9 cellular contexts compared by ENCODE assay signal in genomic region chr22:41862530-41863266, GRCh38. TPM values are rescaled to one million over a fixed set of nuclear protein-coding genes. Genes with fewer than 3 reads are reported as not detected.
DNase-seq lines count a peak whose midpoint lies in the region; ATAC-seq, FAIRE-seq and TF ChIP-seq lines count a peak whose summit lies in the region.
"Had no signal": no experiment of that assay in that cellular context is flagged by ENCODE, and none has a peak within 500 bp of the region (broad histone marks: within the 10 kb centered on the region; RNA-seq: fewer than 3 reads in every experiment).

No MANE protein-coding gene starts in this region.

- peak; percentile 40 for DNase-seq in activated B cell treated with CpG ODN at 0.5 μM for 24 hours
- DNase-seq in esophagus muscularis mucosa (ENCODE audit: extremely low spot score): no peak
- peak; percentile 75 for DNase-seq in stimulated activated CD4-positive, alpha-beta T cell treated with anti-CD3 and anti-CD28 coated beads, Interleukin-15, amount 100 ng/mL, for 24 hours
- no peak for DNase-seq in 8988T
- DNase-seq in pancreas: no peak
- no peak for DNase-seq in NCI-H345 (lab: John Stamatoyannopoulos, UW)

- H3K9me3 Mint-ChIP-seq in activated B cell treated with CpG ODN at 0.5 μM for 24 hours: no peaks in the 10 kb centered on the region

- H3K9me3 ChIP-seq in esophagus muscularis mucosa (no peaks in the 10 kb centered on the region), pancreas (no peaks in the 10 kb centered on the region)

- H3K36me3 Mint-ChIP-seq in activated B cell treated with CpG ODN at 0.5 μM for 24 hours (ENCODE audit: low read depth): peaks cover 33% of the 10 kb centered on the region

- H3K27ac ChIP-seq in esophagus muscularis mucosa (replicated peaks in 1 of 4) (peak overlapping the region; percentile 70 to 81 (median 77)), pancreas (no peak overlapping the region)

- H3K36me3 ChIP-seq in esophagus muscularis mucosa (peaks cover 5 to 14% (median 12%) of the 10 kb centered on the region in 4 donors), pancreas (peaks cover 0 to 5% (median 0%) of the 10 kb centered on the region in 3 donors)

- FAIRE-seq in pancreas (lab: Jason Lieb, UNC): no peak
- FAIRE-seq: TTC549 had no signal

- TF ChIP-seq POLR2A in esophagus muscularis mucosa (IDR thresholded peaks at IDR 0.05; ENCODE audit: low read depth): no peak

- WGBS in esophagus muscularis mucosa: 63% methylated on average over 10 of the region's 11 CpGs
- WGBS in pancreas, 2 donors: 83 to 86% methylated on average over 11 of the region's 11 CpGs

- H3K27me3 ChIP-seq in esophagus muscularis mucosa (no peaks in the 10 kb centered on the region), pancreas (no peaks in the 10 kb centered on the region)

- peaks cover 84% of the 10 kb centered on the region for H3K4me1 Mint-ChIP-seq in activated B cell treated with CpG ODN at 0.5 μM for 24 hours

- H3K4me3 ChIP-seq in esophagus muscularis mucosa: no peak overlapping the region
- no peak overlapping the region for H3K4me3 ChIP-seq in pancreas

- peak overlapping the region; percentile 93 for H3K27ac Mint-ChIP-seq in activated B cell treated with CpG ODN at 0.5 μM for 24 hours

- CTCF ChIA-PET in activated B cell treated with CpG ODN at 0.5 μM for 24 hours (lab: Charles Lee): interaction anchor here (0.8 to 2.6 kb wide), 14 partner anchors 10 to 575 kb away, joined by 3 to 27 read pairs (median 6); partner anchors contain the start of genes SMIM45 and TNFRSF13C

- ATAC-seq in GM18868 (IDR thresholded peaks at IDR 0.05; ENCODE audit: unreplicated experiment): peak; percentile 76
- ATAC-seq in HG02852 (IDR thresholded peaks at IDR 0.05; ENCODE audit: unreplicated experiment): peak; percentile 58
- peak; percentile 78 for ATAC-seq in activated B cell treated with CpG ODN at 0.5 μM for 24 hours (ENCODE audit: low read depth)
- ATAC-seq in pancreas: no peak

- TF ChIP-seq CTCF in activated B cell treated with CpG ODN at 0.5 μM for 24 hours (IDR thresholded peaks at IDR 0.05) (no peak), esophagus muscularis mucosa (IDR thresholded peaks at IDR 0.05) (no peak), pancreas (IDR thresholded peaks at IDR 0.05) (no peak)

- TF ChIP-seq EP300 in esophagus muscularis mucosa (IDR thresholded peaks at IDR 0.05): no peak

- no peaks in the 10 kb centered on the region for H3K27me3 Mint-ChIP-seq in activated B cell treated with CpG ODN at 0.5 μM for 24 hours

- H3K4me1 ChIP-seq in esophagus muscularis mucosa (peaks cover 21 to 72% (median 58%) of the 10 kb centered on the region in 4 donors), pancreas (peaks cover 0 to 5% (median 0%) of the 10 kb centered on the region in 3 donors)

- POLR2A ChIA-PET in activated B cell treated with CpG ODN at 0.5 μM for 24 hours (lab: Charles Lee): interaction anchor here (0.5 to 12.4 kb wide), 34 partner anchors 10 to 414 kb away, joined by 3 to 166 read pairs (median 6); partner anchors contain the start of genes CCDC134, CENPM, MEI1 and NDUFA6

- peak overlapping the region; percentile 72 for H3K4me3 Mint-ChIP-seq in activated B cell treated with CpG ODN at 0.5 μM for 24 hours

- intact Hi-C loops in activated B cell treated with CpG ODN at 0.5 μM for 24 hours (cut with micrococcal nuclease): loop anchor here (1.0 to 5.0 kb wide), 7 partner anchors 14 to 165 kb away; partner anchors contain the start of gene SREBF2
- intact Hi-C loops in esophagus muscularis mucosa (cut with DNase I): no loop called here
- intact Hi-C loops in pancreas (cut with DNase I): no loop called here

RNA-seq across cellular contexts. Expression of gene SREBF2, which starts 29.8 kb away (rescaled TPM):
- total RNA-seq in activated B cell treated with CpG ODN at 0.5 μM for 24 hours (253 and 307 TPM in 2 replicates), esophagus muscularis mucosa (10 to 100 TPM; 56.4 to 97.7 (median 57.2) TPM), pancreas (10 to 100 TPM; 28.2 to 44.8 (median 34.3) TPM)
- 10 to 100 TPM; 32.7 to 37.3 TPM for polyA plus RNA-seq in pancreas

RNA-seq across cellular contexts. Expression of gene SHISA8, which starts 52.2 kb away (rescaled TPM):
- total RNA-seq in activated B cell treated with CpG ODN at 0.5 μM for 24 hours: 10.9 and 12.6 TPM in 2 replicates
- under 1 TPM in 1 of 4 donors, not detected in 3; 0.83 TPM for total RNA-seq in esophagus muscularis mucosa
- not detected for total RNA-seq in pancreas
- polyA plus RNA-seq in pancreas: not detected

Comparison
In these comparisons a context has a peak if more than half of its experiments do, and no peak if none do; other contexts are left out.
1. ATAC-seq: peak in GM18868 (single experiment), HG02852 (single experiment) and activated B cell treated with CpG ODN at 0.5 μM for 24 hours (single experiment); none in pancreas (0 of 4).
2. DNase-seq: peak in activated B cell treated with CpG ODN at 0.5 μM for 24 hours (single experiment) and stimulated activated CD4-positive, alpha-beta T cell treated with anti-CD3 and anti-CD28 coated beads, Interleukin-15, amount 100 ng/mL, for 24 hours (single experiment); none in esophagus muscularis mucosa (single experiment), 8988T (single experiment), pancreas (0 of 6) and NCI-H345 (single experiment).
3. H3K27ac ChIP-seq: peak in esophagus muscularis mucosa (4 of 4); none in pancreas (0 of 4).